ENCODE assay signal across 18 cellular contexts in genomic region chr7:120997902-120998301, GRCh38. TPM values are rescaled to one million over a fixed set of nuclear protein-coding genes. Genes with fewer than 3 reads are reported as not detected.
DNase-seq lines count a peak whose midpoint lies in the region; ATAC-seq and TF ChIP-seq lines count a peak whose summit lies in the region.
"Had no signal": no experiment of that assay in that cellular context is flagged by ENCODE, and none has a peak within 500 bp of the region (broad histone marks: within the 10 kb centered on the region; RNA-seq: fewer than 3 reads in every experiment).

No MANE protein-coding gene starts in this region.

- H3K36me3 ChIP-seq in hepatocyte (replicated peaks; ENCODE audit: insufficient read depth, low read depth): no peaks in the 10 kb centered on the region
- H3K36me3 ChIP-seq in skeletal muscle tissue (ENCODE audit: control insufficient read depth in 3 of 3, insufficient read depth in 3 of 3, low read length in 3 of 3): peaks cover 0 to 2% (median 0%) of the 10 kb centered on the region in 3 donors
- H3K36me3 ChIP-seq: esophagus squamous epithelium, thyroid gland had no signal

- no peak for TF ChIP-seq POLR2A in erythroblast (IDR thresholded peaks at IDR 0.05; ENCODE audit: low read length)

- H3K27ac ChIP-seq in hepatocyte (no peak overlapping the region), skeletal muscle tissue (ENCODE audit: low read depth, low read length) (peak overlapping the region; percentile 31)
- H3K27ac ChIP-seq: thyroid gland had no signal

- no peaks in the 10 kb centered on the region for H4K20me1 ChIP-seq in hepatocyte (ENCODE audit: insufficient read depth, poor library complexity, severe bottlenecking)

- peak; percentile 49 for ATAC-seq in GM18907 (IDR thresholded peaks at IDR 0.05; ENCODE audit: unreplicated experiment)
- ATAC-seq: T-cell had no signal

- no peak overlapping the region for H3K9ac ChIP-seq in skeletal muscle tissue (ENCODE audit: low read depth in 1 of 3, low read length in 3 of 3)

- peaks cover 41% of the 10 kb centered on the region for H3K79me2 ChIP-seq in hepatocyte

- TF ChIP-seq CTCF in hepatocyte (IDR thresholded peaks at IDR 0.05; ENCODE audit: poor library complexity): no peak

- no peak overlapping the region for H2AFZ ChIP-seq in hepatocyte

- no peaks in the 10 kb centered on the region for H3K9me2 ChIP-seq in hepatocyte (replicated peaks; ENCODE audit: insufficient read depth)

- H3K27me3 ChIP-seq in hepatocyte: no peaks in the 10 kb centered on the region
- H3K27me3 ChIP-seq in skeletal muscle tissue (ENCODE audit: control insufficient read depth in 3 of 3, insufficient read depth in 3 of 3, low read length in 3 of 3): no peaks in the 10 kb centered on the region
- H3K27me3 ChIP-seq: esophagus squamous epithelium, thyroid gland had no signal

- peak overlapping the region; percentile 1 for H3K4me2 ChIP-seq in hepatocyte

- H3K4me3 ChIP-seq in hepatocyte (no peak overlapping the region), skeletal muscle tissue (ENCODE audit: low read length in 3 of 3) (no peak overlapping the region)
- H3K4me3 ChIP-seq: esophagus squamous epithelium, thyroid gland had no signal

- H3K4me1 ChIP-seq in hepatocyte (ENCODE audit: insufficient read depth) (peaks cover 13% of the 10 kb centered on the region), skeletal muscle tissue (ENCODE audit: control insufficient read depth in 3 of 3, insufficient read depth in 3 of 3, low read length in 3 of 3) (peaks cover 34 to 46% (median 41%) of the 10 kb centered on the region in 3 donors)
- H3K4me1 ChIP-seq: thyroid gland had no signal

- H3K9me3 ChIP-seq in hepatocyte (ENCODE audit: low read depth): no peaks in the 10 kb centered on the region
- no peaks in the 10 kb centered on the region for H3K9me3 ChIP-seq in skeletal muscle tissue (ENCODE audit: control insufficient read depth in 3 of 3, low read length in 3 of 3)
- H3K9me3 ChIP-seq: esophagus squamous epithelium, thyroid gland had no signal

- WGBS in hepatocyte (ENCODE audit: low lambda C conversion rate, missing lambda C conversion rate): 79% methylated on average over 7 of the region's 7 CpGs

- peak; percentile 40 for DNase-seq in NOMO-1 treated with DMSO at 0.1 percent for 48 hours (lab: John Stamatoyannopoulos, UW; ENCODE audit: unreplicated experiment)
- DNase-seq in hepatocyte (ENCODE audit: low spot score): no peak
- no peak for DNase-seq in T-helper 9 cell
- no peak for DNase-seq in erythroblast (lab: John Stamatoyannopoulos, UW)
- no peak for DNase-seq in activated CD8-positive, alpha-beta memory T cell treated with anti-CD3 and anti-CD28 coated beads for 24 hours
- no peak for DNase-seq in NCI-H526 (lab: John Stamatoyannopoulos, UW)
- DNase-seq: activated gamma-delta T cell treated with Interleukin-2 at 50 U/mL for 16 hours, dermis blood vessel endothelial cell, esophagus squamous epithelium, GOT3, naive B cell, NCI-H1417, NCI-H345 had no signal

RNA-seq across cellular contexts. Expression of gene CPED1, which starts 9.4 kb away (rescaled TPM):
- total RNA-seq in hepatocyte (29.4 and 30.5 TPM in 2 replicates), skeletal muscle tissue (14.6 TPM)
- 8.1 and 10.1 TPM in 2 replicates for polyA plus RNA-seq in hepatocyte
- total RNA-seq: OCI-LY7 had no signal

RNA-seq across cellular contexts. Expression of gene ING3, which starts 47.3 kb away (rescaled TPM):
- total RNA-seq in hepatocyte (21.0 and 29.6 TPM in 2 replicates), skeletal muscle tissue (11.5 TPM)
- 14.1 and 17.6 TPM in 2 replicates for polyA plus RNA-seq in hepatocyte
